ENCODE assay signal across 9 cellular contexts in genomic region chr15:35195031-35195430, GRCh38.
"Had no signal": no experiment of that assay in that cellular context is flagged by ENCODE, and none has a peak within 500 bp of the region (broad histone marks: within the 10 kb centered on the region; RNA-seq: fewer than 3 reads in every experiment).

No MANE protein-coding gene starts in this region.

- H3K4me3 ChIP-seq: GM23248, GM23338, HAP-1 had no signal

- H3K9ac ChIP-seq: GM23248 had no signal

- H3K4me2 ChIP-seq: GM23338 had no signal

- H2AFZ ChIP-seq: GM23248, GM23338 had no signal

- FAIRE-seq: H1 had no signal

- H3K27ac Mint-ChIP-seq: GM23338, H9, HFFc6 had no signal

- H3K36me3 ChIP-seq: HAP-1 had no signal

- H3K27ac ChIP-seq: GM23248 had no signal

- ATAC-seq: HCT116 had no signal

- H3K4me1 ChIP-seq: HAP-1 had no signal

- H3K4me3 Mint-ChIP-seq: GM23338, H9, HFFc6 had no signal

- DNase-seq: GOT3, HCEC 1CT, HFFc6 had no signal

- H3K9me3 ChIP-seq: HAP-1 had no signal
